Comparison of ENCODE assay signal across 10 cellular contexts in genomic region chr6:91276315-91276714, GRCh38.
DNase-seq lines count a peak whose midpoint lies in the region; ATAC-seq and TF ChIP-seq lines count a peak whose summit lies in the region.
"Had no signal": no experiment of that assay in that cellular context is flagged by ENCODE, and none has a peak within 500 bp of the region (broad histone marks: within the 10 kb centered on the region; RNA-seq: fewer than 3 reads in every experiment).

No MANE protein-coding gene starts in this region.

- H3K9me3 Mint-ChIP-seq in neural crest cell, result no peaks in the 10 kb centered on the region
- H3K9me3 Mint-ChIP-seq: activated T-helper 17 cell treated with anti-CD3 and anti-CD28 coated beads, Interleukin-2, amount 50 U/mL, for 72 hours had no signal

- no peaks in the 10 kb centered on the region for H3K36me3 Mint-ChIP-seq in neural crest cell (ENCODE audit: low read depth)

- H3K4me1 Mint-ChIP-seq in neural crest cell, result no peaks in the 10 kb centered on the region
- H3K4me1 Mint-ChIP-seq: activated T-helper 17 cell treated with anti-CD3 and anti-CD28 coated beads, Interleukin-2, amount 50 U/mL, for 72 hours had no signal

- no peak overlapping the region for H3K4me3 Mint-ChIP-seq in neural crest cell
- H3K4me3 Mint-ChIP-seq: activated T-helper 17 cell treated with anti-CD3 and anti-CD28 coated beads, Interleukin-2, amount 50 U/mL, for 72 hours had no signal

- no peaks in the 10 kb centered on the region for H3K27me3 Mint-ChIP-seq in neural crest cell (ENCODE audit: low read depth)
- H3K27me3 Mint-ChIP-seq: activated T-helper 17 cell treated with anti-CD3 and anti-CD28 coated beads, Interleukin-2, amount 50 U/mL, for 72 hours had no signal

- H3K27ac Mint-ChIP-seq in neural crest cell (ENCODE audit: unreplicated experiment), result no peak overlapping the region
- H3K27ac Mint-ChIP-seq: activated T-helper 17 cell treated with anti-CD3 and anti-CD28 coated beads, Interleukin-2, amount 50 U/mL, for 72 hours had no signal

- peak; percentile 68 for TF ChIP-seq CTCF in neural crest cell (conservative IDR thresholded peaks at IDR 0.05)

- DNase-seq in NCI-H1105 treated with DMSO at 0.1 percent for 48 hours (lab: John Stamatoyannopoulos, UW) (peak; percentile 42), NCI-H1105 (lab: John Stamatoyannopoulos, UW) (no peak), SHP77 treated with DMSO at 0.1 percent for 48 hours (lab: John Stamatoyannopoulos, UW) (peak; percentile 5), neural crest cell (ENCODE audit: low read depth, low spot score) (no peak), epidermal melanocyte (ENCODE audit: insufficient read length, low spot score) (no peak)
- DNase-seq: stimulated activated naive CD4-positive, alpha-beta T cell treated with Interleukin-2 at 50 U/mL for 16 hours had no signal

- peak; percentile 79 for ATAC-seq in HG03342 (IDR thresholded peaks at IDR 0.05; ENCODE audit: unreplicated experiment)
- no peak for ATAC-seq in GM21390 (IDR thresholded peaks at IDR 0.05; ENCODE audit: unreplicated experiment)
- no peak for ATAC-seq in HG02973 (IDR thresholded peaks at IDR 0.05; ENCODE audit: unreplicated experiment)
- ATAC-seq: activated T-helper 17 cell treated with anti-CD3 and anti-CD28 coated beads, Interleukin-2, amount 50 U/mL, for 72 hours had no signal

Comparison
In these comparisons a context has a peak if more than half of its experiments do, and no peak if none do; other contexts are left out.
1. DNase-seq: peak in NCI-H1105 treated with DMSO at 0.1 percent for 48 hours (single experiment) and SHP77 treated with DMSO at 0.1 percent for 48 hours (single experiment); none in NCI-H1105 (single experiment), neural crest cell (single experiment) and epidermal melanocyte (single experiment).